8 cellular contexts compared by ENCODE assay signal in genomic region chr12:6335451-6336078, GRCh38. TPM values are rescaled to one million over a fixed set of nuclear protein-coding genes. Genes with fewer than 3 reads are reported as not detected.
DNase-seq lines count a peak whose midpoint lies in the region; ATAC-seq, FAIRE-seq and TF ChIP-seq lines count a peak whose summit lies in the region.

No MANE protein-coding gene starts in this region.

- ATAC-seq in GM19351 (IDR thresholded peaks at IDR 0.05; ENCODE audit: unreplicated experiment) = peak; percentile 84

- no peak for FAIRE-seq in bronchial epithelial cell (lab: Jason Lieb, UNC)

- H3K27ac ChIP-seq in HUES48 (ENCODE audit: low read depth, low read length) = peak overlapping the region; percentile 93
- peak overlapping the region; percentile 44 for H3K27ac ChIP-seq in VCaP
- peak overlapping the region; percentile 94 for H3K27ac ChIP-seq in layer of hippocampus (ENCODE audit: low read depth, low read length)

- H3K9ac ChIP-seq in HUES48 (ENCODE audit: low read depth, low read length) = peak overlapping the region; percentile 68

- TF ChIP-seq CTCF in VCaP (conservative IDR thresholded peaks at IDR 0.05) (no peak), bronchial epithelial cell (IDR thresholded peaks at IDR 0.05; ENCODE audit: insufficient read depth, low read length, severe bottlenecking) (peak; percentile 77)

- H3K36me3 ChIP-seq in HUES48 (ENCODE audit: control insufficient read depth, insufficient read depth, low read length) (peaks cover 34% of the 10 kb centered on the region), bronchial epithelial cell (ENCODE audit: control insufficient read depth, insufficient read depth, low read length) (peaks cover 27% of the 10 kb centered on the region)

- H3K27me3 ChIP-seq in HUES48 (ENCODE audit: control insufficient read depth, insufficient read depth, low read length) = no peaks in the 10 kb centered on the region
- no peaks in the 10 kb centered on the region for H3K27me3 ChIP-seq in bronchial epithelial cell (ENCODE audit: control insufficient read depth, insufficient read depth, low read length)
- no peaks in the 10 kb centered on the region for H3K27me3 ChIP-seq in layer of hippocampus (ENCODE audit: control insufficient read depth, insufficient read depth, low read length)

- H3K4me1 ChIP-seq in HUES48 (ENCODE audit: control insufficient read depth, insufficient read depth, low read length) = peaks cover 53% of the 10 kb centered on the region

- H3K4me3 ChIP-seq in HUES48 (ENCODE audit: low read depth, low read length) (peak overlapping the region; percentile 50), bronchial epithelial cell (ENCODE audit: low read depth, low read length) (peak overlapping the region; percentile 27)

- H3K9me3 ChIP-seq in HUES48 (ENCODE audit: control insufficient read depth, insufficient read depth, low read length) = no peaks in the 10 kb centered on the region

- peak; percentile 92 for DNase-seq in CD1c-positive myeloid dendritic cell (ENCODE audit: extremely low spot score)
- DNase-seq in bronchial epithelial cell (ENCODE audit: low read depth) = peak; percentile 82
- DNase-seq in stimulated activated CD4-positive, alpha-beta T cell treated with anti-CD3 and anti-CD28 coated beads, Interleukin-4, amount 100 ng/mL, for 1 hour = peak; percentile 83
- no peak for DNase-seq in NCI-H1105 (lab: John Stamatoyannopoulos, UW)

RNA-seq across cellular contexts. Expression of gene TNFRSF1A, which starts 6.3 kb away (rescaled TPM):
- 26.9 and 47.0 TPM in 2 replicates for total RNA-seq in bronchial epithelial cell

RNA-seq across cellular contexts. Expression of gene PLEKHG6, which starts 25.1 kb away (rescaled TPM):
- 15.3 and 23.4 TPM in 2 replicates for total RNA-seq in bronchial epithelial cell

RNA-seq across cellular contexts. Expression of gene SCNN1A, which starts 39.8 kb away (rescaled TPM):
- 54.5 and 57.7 TPM in 2 replicates for total RNA-seq in bronchial epithelial cell

RNA-seq across cellular contexts. Expression of gene LTBR, which starts 48.4 kb away (rescaled TPM):
- total RNA-seq in bronchial epithelial cell = 55.8 and 60.6 TPM in 2 replicates

Comparison
In these comparisons a context has a peak if more than half of its experiments do, and no peak if none do; other contexts are left out.
1. H3K27ac ChIP-seq: peak in every context shown above with its lines; median percentile 94 in layer of hippocampus; 93 in HUES48; 44 in VCaP.